Comparison of ENCODE assay signal across 8 cellular contexts in the genomic region with DNA sequence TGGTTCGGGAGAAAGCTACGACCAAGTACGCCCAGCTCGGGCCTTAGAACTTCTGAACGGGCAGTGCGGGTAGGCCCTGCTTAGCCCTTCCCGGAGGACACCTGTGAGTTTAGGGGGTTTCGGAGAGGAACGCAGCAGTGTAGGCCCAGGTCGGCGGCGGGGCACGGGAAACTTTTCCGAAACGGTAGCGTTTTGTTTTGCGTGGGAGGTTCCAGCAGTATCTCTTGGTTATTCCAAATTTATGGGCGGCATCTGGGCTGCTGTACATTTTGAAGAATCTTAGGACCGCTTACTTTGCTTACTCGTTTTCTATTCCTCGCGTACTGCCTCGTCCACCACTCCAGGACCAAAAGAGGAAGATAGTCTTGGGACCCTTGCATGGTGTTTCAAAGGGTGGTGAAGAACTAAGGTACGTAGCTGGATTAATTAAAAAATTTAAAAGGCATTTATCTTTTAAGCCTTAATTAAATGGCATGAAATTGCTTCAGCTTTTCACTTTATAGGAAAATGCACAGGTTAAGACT. TPM values are rescaled to one million over a fixed set of nuclear protein-coding genes. Genes with fewer than 3 reads are reported as not detected.
DNase-seq lines count a peak whose midpoint lies in the region; ATAC-seq and TF ChIP-seq lines count a peak whose summit lies in the region.

No MANE protein-coding gene starts in this region.

- intact Hi-C loops in esophagus muscularis mucosa (cut with DNase I), result loop anchor here (5.0 kb wide), 1 partner anchor 100 kb away; the partner anchor contains the start of gene HOMER1

- H3K27me3 ChIP-seq in SJCRH30 (no peaks in the 10 kb centered on the region), esophagus muscularis mucosa (no peaks in the 10 kb centered on the region), neutrophil (no peaks in the 10 kb centered on the region)

- H3K36me3 ChIP-seq in SJCRH30 (peaks cover 20% of the 10 kb centered on the region), esophagus muscularis mucosa (peaks cover 0 to 18% (median 0%) of the 10 kb centered on the region in 4 donors), neutrophil (peaks cover 11% of the 10 kb centered on the region)

- ATAC-seq in GM18519 (IDR thresholded peaks at IDR 0.05; ENCODE audit: low FRiP score, unreplicated experiment) (peak; percentile 9), HG02759 (IDR thresholded peaks at IDR 0.05; ENCODE audit: unreplicated experiment) (peak; percentile 14), GM19351 (IDR thresholded peaks at IDR 0.05; ENCODE audit: unreplicated experiment) (no peak)

- H3K4me1 ChIP-seq in SJCRH30, result no peaks in the 10 kb centered on the region; the same call in 1 of the 2 replicates
- peaks cover 13 to 40% (median 26%) of the 10 kb centered on the region in 4 donors for H3K4me1 ChIP-seq in esophagus muscularis mucosa
- H3K4me1 ChIP-seq in neutrophil (ENCODE audit: control insufficient read depth in 1 of 2, insufficient read depth in 1 of 2, low read depth in 1 of 2, low read length in 1 of 2), result peaks cover 22 to 32% of the 10 kb centered on the region in 2 experiments

- no peak for TF ChIP-seq POLR2A in esophagus muscularis mucosa (IDR thresholded peaks at IDR 0.05; ENCODE audit: low read depth)

- peak overlapping the region; percentile 97 for H3K4me3 ChIP-seq in SJCRH30
- H3K4me3 ChIP-seq in esophagus muscularis mucosa, result peak overlapping the region; percentile 86 to 95 (median 90)
- H3K4me3 ChIP-seq in neutrophil (ENCODE audit: low read depth in 1 of 2, low read length in 1 of 2), result peak overlapping the region; percentile 87 to 97

- TF ChIP-seq CTCF in esophagus muscularis mucosa (IDR thresholded peaks at IDR 0.05) (no peak), neutrophil (IDR thresholded peaks at IDR 0.05) (no peak)

- H3K27ac ChIP-seq in SJCRH30 (peak overlapping the region; percentile 79), esophagus muscularis mucosa (replicated peaks in 1 of 4) (peak overlapping the region; percentile 91 to 94 (median 92)), neutrophil (peak overlapping the region; percentile 97)

- DNase-seq in SJCRH30 (no peak), esophagus muscularis mucosa (ENCODE audit: extremely low spot score) (no peak)
- DNase-seq in effector CD8-positive, alpha-beta T cell (lab: John Stamatoyannopoulos, UW), result no peak
- no peak for DNase-seq in stimulated activated CD8-positive, alpha-beta memory T cell treated with anti-CD3 and anti-CD28 coated beads, Interleukin-4, amount 100 ng/mL, for 48 hours

- 0 out of 2 replicates have a peak, but pooled peaks cover 3% of the 10 kb centered on the region for H3K9me3 ChIP-seq in SJCRH30 (replicated peaks)
- peaks cover 0 to 5% (median 4%) of the 10 kb centered on the region in 4 donors for H3K9me3 ChIP-seq in esophagus muscularis mucosa
- no peaks in the 10 kb centered on the region for H3K9me3 ChIP-seq in neutrophil

- TF ChIP-seq EP300 in esophagus muscularis mucosa (IDR thresholded peaks at IDR 0.05), result no peak

- 1% methylated on average over 24 of the region's 24 CpGs for WGBS in esophagus muscularis mucosa

RNA-seq across cellular contexts. Expression of gene TENT2, which starts 0.5 kb away (rescaled TPM):
- 33.3 and 44.6 TPM in 2 replicates for total RNA-seq in SJCRH30 (2014; rRNA removed; shearing (Covaris generic))
- total RNA-seq in esophagus muscularis mucosa, result 10 to 100 TPM; 29.7 to 42.4 (median 35.0) TPM
